In genomic region chr16:31574145-31574544, GRCh38 we compare ENCODE assay signal across 12 cellular contexts. TPM values are rescaled to one million over a fixed set of nuclear protein-coding genes. Genes with fewer than 3 reads are reported as not detected.
"Had no signal": no experiment of that assay in that cellular context is flagged by ENCODE, and none has a peak within 500 bp of the region (broad histone marks: within the 10 kb centered on the region; RNA-seq: fewer than 3 reads in every experiment).

No MANE protein-coding gene starts in this region.

RNA-seq across cellular contexts. Expression of gene AHSP, which starts 46.4 kb away (rescaled TPM):
- total RNA-seq: activated B cell treated with CpG ODN at 0.5 μM for 24 hours; activated CD4-positive, alpha-beta memory T cell treated with anti-CD3 and anti-CD28 coated beads for 36 hours; activated naive CD4-positive, alpha-beta T cell treated with anti-CD3 and anti-CD28 coated beads for 36 hours; activated naive CD4-positive, alpha-beta T cell treated with anti-CD3 and anti-CD28 coated beads, Interleukin-2, amount 50 U/mL, for 72 hours; activated T-cell treated with anti-CD3 and anti-CD28 coated beads, Interleukin-2, amount 50 U/mL, for 4 hours; activated T-helper 1 cell treated with anti-CD3 and anti-CD28 coated beads, Interleukin-12 subunit alpha, Interleukin-12 subunit beta, Interleukin-2, Interleukin-4 antibody, amounts not matched to agents 30 ng/mL and 10 ng/mL and 1 ng/mL, durations not matched to agents 14 hours and 24 hours and 36 hours; adrenal gland; astrocyte; body of pancreas; breast epithelium; Peyer's patch; SJCRH30 had no signal
- polyA plus RNA-seq: adrenal gland had no signal
